In genomic region chr19:20082876-20083275, GRCh38 we compare ENCODE assay signal across 10 cellular contexts. TPM values are rescaled to one million over a fixed set of nuclear protein-coding genes. Genes with fewer than 3 reads are reported as not detected.
DNase-seq lines count a peak whose midpoint lies in the region; FAIRE-seq and TF ChIP-seq lines count a peak whose summit lies in the region.
"Not testable (repeated sequence)": the region's sequence is repeated elsewhere in the genome, so short reads cannot be mapped to it uniquely, and the experiment has no call there.
"Had no signal": no experiment of that assay in that cellular context is flagged by ENCODE, and none has a peak within 500 bp of the region (broad histone marks: within the 10 kb centered on the region; RNA-seq: fewer than 3 reads in every experiment).

No MANE protein-coding gene starts in this region.

- not testable (repeated sequence) for H3K36me3 Mint-ChIP-seq in glutamatergic neuron (ENCODE audit: unreplicated experiment)
- peaks cover 53% of the 10 kb centered on the region for H3K36me3 Mint-ChIP-seq in type B pancreatic cell

- H3K79me2 ChIP-seq in mesendoderm (ENCODE audit: control insufficient read depth, insufficient read depth, low read length): peaks cover 76% of the 10 kb centered on the region

- peak overlapping the region; percentile 97 for H3K4me3 Mint-ChIP-seq in glutamatergic neuron (ENCODE audit: unreplicated experiment)
- H3K4me3 Mint-ChIP-seq in type B pancreatic cell: peak overlapping the region; percentile 71

- H4K5ac ChIP-seq in mesendoderm (ENCODE audit: low read length): not testable (repeated sequence)

- not testable (repeated sequence) for H3K27me3 Mint-ChIP-seq in glutamatergic neuron (ENCODE audit: unreplicated experiment); type B pancreatic cell

- not testable (repeated sequence) for H2AFZ ChIP-seq in neuronal stem cell (ENCODE audit: low read length)

- not testable (repeated sequence) for H3K23ac ChIP-seq in mesendoderm (ENCODE audit: low read length); neuronal stem cell (ENCODE audit: low read depth, low read length, poor library complexity)

- WGBS in ectodermal cell, 2 experiments: 51 to 63% methylated on average over 6 of the region's 7 CpGs
- no CpG with 5 or more reads among the region's 7 CpGs for WGBS in mesendoderm (ENCODE audit: extremely low coverage, insufficient coverage, low lambda C conversion rate)
- WGBS in neuronal stem cell (ENCODE audit: extremely low coverage in 2 of 2, insufficient read length in 2 of 2, insufficient replicate concordance in 1 of 2), 2 donors: no CpG with 5 or more reads among the region's 7 CpGs

- not testable (repeated sequence) for H2BK12ac ChIP-seq in neuronal stem cell (ENCODE audit: low read length)

- H2BK5ac ChIP-seq in mesendoderm (ENCODE audit: low read length): peak overlapping the region; percentile 87
- H2BK5ac ChIP-seq in neuronal stem cell (ENCODE audit: low read length): not testable (repeated sequence)

- H3K14ac ChIP-seq in neuronal stem cell (ENCODE audit: low read length): not testable (repeated sequence)

- H3K4me1 Mint-ChIP-seq in glutamatergic neuron (ENCODE audit: low read depth, unreplicated experiment) (peaks cover 43% of the 10 kb centered on the region), type B pancreatic cell (ENCODE audit: unreplicated experiment) (peaks cover 24% of the 10 kb centered on the region)

- H3K9ac ChIP-seq in mesendoderm (ENCODE audit: low read length); neuronal stem cell (ENCODE audit: low read depth, low read length, poor library complexity): not testable (repeated sequence)

- H4K91ac ChIP-seq in neuronal stem cell (ENCODE audit: low read depth, low read length, poor library complexity): not testable (repeated sequence)

- peak overlapping the region; percentile 45 for H3K4me2 ChIP-seq in mesendoderm (ENCODE audit: low read length)
- not testable (repeated sequence) for H3K4me2 ChIP-seq in neuronal stem cell (ENCODE audit: insufficient read depth, low read length, poor library complexity, severe bottlenecking)

- H2AK5ac ChIP-seq in mesendoderm (ENCODE audit: low read length); neuronal stem cell (ENCODE audit: low read depth, low read length): not testable (repeated sequence)

- peak overlapping the region; percentile 65 for H3K18ac ChIP-seq in mesendoderm (ENCODE audit: low read length)
- not testable (repeated sequence) for H3K18ac ChIP-seq in neuronal stem cell (ENCODE audit: low read length)

- H3K4ac ChIP-seq in mesendoderm (ENCODE audit: low read depth, low read length); neuronal stem cell (ENCODE audit: low read length): not testable (repeated sequence)

- H3K27ac Mint-ChIP-seq in glutamatergic neuron (ENCODE audit: unreplicated experiment) (peak overlapping the region; percentile 95), type B pancreatic cell (peak overlapping the region; percentile 70)

- not testable (repeated sequence) for H2BK120ac ChIP-seq in mesendoderm (ENCODE audit: low read depth, low read length); neuronal stem cell (ENCODE audit: low read depth, low read length)

- H3K9me3 Mint-ChIP-seq in glutamatergic neuron (ENCODE audit: unreplicated experiment) (peaks cover 20% of the 10 kb centered on the region), type B pancreatic cell (peaks cover 17% of the 10 kb centered on the region)

- not testable (repeated sequence) for H3K9me3 ChIP-seq in ectodermal cell (ENCODE audit: control insufficient read depth, low read length)
- H3K9me3 ChIP-seq in neuronal stem cell (replicated peaks in 1 of 2; ENCODE audit: control insufficient read depth in 2 of 2, insufficient read depth in 1 of 2, low read depth in 1 of 2, low read length in 2 of 2): peaks cover 5 to 70% of the 10 kb centered on the region in 2 donors

- H3K27me3 ChIP-seq in ectodermal cell (ENCODE audit: control insufficient read depth, insufficient read depth, low read length, poor library complexity, severe bottlenecking); mesendoderm (ENCODE audit: insufficient read depth, low read length, poor library complexity); neuronal stem cell (ENCODE audit: control insufficient read depth in 3 of 3, insufficient read depth in 3 of 3, low read depth in 1 of 3, low read length in 3 of 3): not testable (repeated sequence)

- FAIRE-seq in HTR-8/SVneo (lab: Jason Lieb, UNC): peak; percentile 62

- not testable (repeated sequence) for H3K79me1 ChIP-seq in mesendoderm (ENCODE audit: low read length); neuronal stem cell (ENCODE audit: low read depth, low read length)

- H3K4me3 ChIP-seq in ectodermal cell (ENCODE audit: insufficient read depth, low read depth, low read length); mesendoderm (ENCODE audit: low read length); neuronal stem cell (ENCODE audit: low read length in 2 of 2): not testable (repeated sequence)

- not testable (repeated sequence) for H3K36me3 ChIP-seq in ectodermal cell (ENCODE audit: control insufficient read depth, insufficient read depth, low read length); mesendoderm (ENCODE audit: control insufficient read depth, insufficient read depth, low read length)
- H3K36me3 ChIP-seq in neuronal stem cell (replicated peaks in 1 of 2; ENCODE audit: control insufficient read depth in 2 of 2, insufficient read depth in 2 of 2, low read length in 2 of 2): peaks cover 10 to 61% of the 10 kb centered on the region in 2 donors

- TF ChIP-seq CTCF in glutamatergic neuron (IDR thresholded peaks at IDR 0.05; ENCODE audit: partially characterized antibody, unreplicated experiment); type B pancreatic cell (conservative IDR thresholded peaks at IDR 0.05): not testable (repeated sequence)

- H3K56ac ChIP-seq in mesendoderm (ENCODE audit: low read length): peak overlapping the region; percentile 65

- H3K4me1 ChIP-seq in ectodermal cell (ENCODE audit: control insufficient read depth, insufficient read depth, low read length) (peaks cover 21% of the 10 kb centered on the region), mesendoderm (ENCODE audit: control insufficient read depth, low read depth, low read length) (peaks cover 16% of the 10 kb centered on the region), neuronal stem cell (ENCODE audit: control insufficient read depth in 2 of 2, insufficient read depth in 1 of 2, low read depth in 1 of 2, low read length in 2 of 2) (peaks cover 0 to 13% of the 10 kb centered on the region in 2 donors)

- H2BK15ac ChIP-seq in mesendoderm (replicated peaks; ENCODE audit: low read depth); neuronal stem cell (ENCODE audit: low read length): not testable (repeated sequence)

- peak overlapping the region; percentile 5 for H3K27ac ChIP-seq in ectodermal cell (ENCODE audit: insufficient read depth, low read depth, low read length, poor library complexity, severe bottlenecking)
- H3K27ac ChIP-seq in mesendoderm (ENCODE audit: low read depth, low read length): peak overlapping the region; percentile 74
- H3K27ac ChIP-seq in neuronal stem cell (replicated peaks; ENCODE audit: low read length): peak overlapping the region; percentile 67

- not testable (repeated sequence) for H4K8ac ChIP-seq in mesendoderm (ENCODE audit: low read depth, low read length); neuronal stem cell (ENCODE audit: low read depth, low read length)

- peak; percentile 23 for DNase-seq in D341Med (ENCODE audit: low spot score)
- not testable (repeated sequence) for DNase-seq in HTR-8/SVneo (ENCODE audit: insufficient read length, low spot score); neuronal stem cell (ENCODE audit: low spot score); type B pancreatic cell (ENCODE audit: extremely low spot score, unreplicated experiment)
- DNase-seq in NCI-H2171 treated with DMSO at 0.1 percent for 48 hours (lab: John Stamatoyannopoulos, UW): peak; percentile 2
- DNase-seq in glutamatergic neuron: peak; percentile 24
- DNase-seq in mesendoderm: peak; percentile 92

RNA-seq across cellular contexts. Expression of gene ZNF90, which starts 5.1 kb away (rescaled TPM):
- polyA plus RNA-seq in ectodermal cell (2013, experiment 1 of 4): 37.0 TPM
- polyA plus RNA-seq in ectodermal cell (2013, experiment 2 of 4): 44.1 TPM
- 26.2 TPM for polyA plus RNA-seq in ectodermal cell (2013, experiment 3 of 4)
- 25.9 TPM for polyA plus RNA-seq in ectodermal cell (2013, experiment 4 of 4)
- total RNA-seq in glutamatergic neuron (ENCODE audit: unreplicated experiment): 47.2 TPM
- 90.5 TPM for polyA plus RNA-seq in mesendoderm (2013, experiment 1 of 2)
- polyA plus RNA-seq in mesendoderm (2013, experiment 2 of 2): 87.0 TPM
- 23.3 TPM for polyA plus RNA-seq in neuronal stem cell (2013, experiment 1 of 2)
- polyA plus RNA-seq in neuronal stem cell (2013, experiment 2 of 2): 24.6 TPM
- 13.3 and 23.7 TPM in 2 replicates for total RNA-seq in type B pancreatic cell (ENCODE audit: low replicate concordance)
- total RNA-seq: MCF 10A had no signal

RNA-seq across cellular contexts. Expression of gene ZNF682, which starts 43.6 kb away (rescaled TPM):
- 18.0 TPM for polyA plus RNA-seq in ectodermal cell (2013, experiment 1 of 4)
- polyA plus RNA-seq in ectodermal cell (2013, experiment 2 of 4): 19.4 TPM
- polyA plus RNA-seq in ectodermal cell (2013, experiment 3 of 4): 12.3 TPM
- 15.8 TPM for polyA plus RNA-seq in ectodermal cell (2013, experiment 4 of 4)
- 23.9 TPM for total RNA-seq in glutamatergic neuron (ENCODE audit: unreplicated experiment)
- 13.0 TPM for polyA plus RNA-seq in mesendoderm (2013, experiment 1 of 2)
- 13.5 TPM for polyA plus RNA-seq in mesendoderm (2013, experiment 2 of 2)
- polyA plus RNA-seq in neuronal stem cell (2013, experiment 1 of 2): 14.1 TPM
- 14.4 TPM for polyA plus RNA-seq in neuronal stem cell (2013, experiment 2 of 2)
- total RNA-seq in type B pancreatic cell (ENCODE audit: low replicate concordance): 10.8 and 16.2 TPM in 2 replicates
- total RNA-seq: MCF 10A, SK-MEL-5 had no signal

Comparison
In these comparisons a context has a peak if more than half of its experiments do, and no peak if none do; other contexts are left out.
1. H3K27ac ChIP-seq: peak in every context shown above with its lines; median percentile 74 in mesendoderm; 67 in neuronal stem cell; 5 in ectodermal cell.